ENCODE assay signal across 17 cellular contexts in the genomic region with DNA sequence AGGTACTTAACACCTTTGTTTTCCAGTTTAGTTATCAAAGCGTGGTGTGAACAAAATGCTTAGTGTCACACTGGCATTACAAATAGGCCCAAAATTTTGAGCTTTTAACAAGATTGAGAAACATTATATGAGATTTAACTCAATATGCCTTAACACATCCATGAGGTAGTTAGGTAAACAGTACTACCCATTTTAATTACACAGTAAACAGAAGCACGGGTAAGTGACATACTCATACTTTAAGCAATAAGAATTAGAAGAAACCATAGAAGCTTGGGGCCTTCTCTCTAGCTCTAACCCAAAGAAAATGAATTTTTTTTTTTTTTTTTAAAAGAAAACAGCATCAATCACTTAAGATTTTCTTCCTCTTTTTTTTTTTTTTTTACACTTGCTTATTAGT. TPM values are rescaled to one million over a fixed set of nuclear protein-coding genes. Genes with fewer than 3 reads are reported as not detected.
A peak's percentile ranks its signal among the peaks of the same experiment; 100 is the strongest.
DNase-seq lines count a peak whose midpoint lies in the region; ATAC-seq, FAIRE-seq and TF ChIP-seq lines count a peak whose summit lies in the region.
"Had no signal": no experiment of that assay in that cellular context is flagged by ENCODE, and none has a peak within 500 bp of the region (broad histone marks: within the 10 kb centered on the region; RNA-seq: fewer than 3 reads in every experiment).

No MANE protein-coding gene starts in this region.

- CTCF ChIA-PET in Caco-2 (lab: Charles Lee) (interaction anchor here (0.6 kb wide), 1 partner anchor 18 kb away, joined by 3 read pairs; no protein-coding TSS in a partner anchor), Panc1 (lab: Charles Lee) (interaction anchor here (0.8 kb wide), 1 partner anchor 10 kb away, joined by 10 read pairs; no protein-coding TSS in a partner anchor), HepG2 (lab: Yijun Ruan, JAX; ENCODE audit: low intra/inter-chr PET ratio, low total read pairs) (no interaction called here)
- CTCF ChIA-PET in activated CD4-positive, alpha-beta memory T cell treated with anti-CD3 and anti-CD28 coated beads for 36 hours (lab: Charles Lee) = interaction anchor here (0.6 to 1.4 kb wide), 3 partner anchors 9 to 244 kb away, joined by 3 read pairs; a partner anchor contains a TSS

- H3K4me1 ChIP-seq in Caco-2 (no peaks in the 10 kb centered on the region), Panc1 (ENCODE audit: control insufficient read depth, insufficient read depth, low read length) (no peaks in the 10 kb centered on the region; the same call in 1 of the 2 replicates), HepG2 (ENCODE audit: insufficient read depth, low read length) (0 out of 2 replicates have a peak, but pooled peaks cover 2% of the 10 kb centered on the region), MM.1S (ENCODE audit: low read length) (no peaks in the 10 kb centered on the region)
- H3K4me1 ChIP-seq: SJSA1 had no signal

- no peak overlapping the region for H3K4me3 ChIP-seq in Caco-2 (ENCODE audit: low read depth, low read length)
- H3K4me3 ChIP-seq in Panc1 (ENCODE audit: low read depth in 2 of 2, low read length in 2 of 2) = no peak overlapping the region
- no peak overlapping the region for H3K4me3 ChIP-seq in HepG2 (replicated peaks in 1 of 3; ENCODE audit: insufficient read depth in 1 of 3, low read depth in 2 of 3, low read length in 3 of 3)
- no peak overlapping the region for H3K4me3 ChIP-seq in MM.1S (ENCODE audit: low read length)
- H3K4me3 ChIP-seq: BLaER1 treated with 17β-estradiol and CSF1 and Interleukin-3, amounts not matched to agents 10 nM and 100 nM; SJSA1 had no signal

- BruUV-seq in Caco-2 (replicated peaks; lab: Mats Ljungman, UMichigan) = TSS peak; percentile 25
- TSS peak; percentile 10 for BruUV-seq in Panc1 (replicated peaks; lab: Mats Ljungman, UMichigan)
- TSS peak; percentile 5 for BruUV-seq in HepG2 (replicated peaks; lab: Mats Ljungman, UMichigan)

- TF ChIP-seq CTCF in Caco-2 (IDR thresholded peaks at IDR 0.05; ENCODE audit: insufficient read depth in 1 of 2, low read depth in 1 of 2, low read length in 1 of 2, severe bottlenecking in 1 of 2, unreplicated experiment in 1 of 2) (no peak), Panc1 (IDR thresholded peaks at IDR 0.05) (no peak), HepG2 (CRISPR knock-in tag; IDR thresholded peaks at IDR 0.05) (no peak), MM.1S (IDR thresholded peaks at IDR 0.05; ENCODE audit: low read length) (no peak)

- no peaks in the 10 kb centered on the region for H3K9me2 ChIP-seq in MM.1S (replicated peaks; ENCODE audit: insufficient read depth, low read length)

- no peaks in the 10 kb centered on the region for H3K27me3 ChIP-seq in Caco-2 (replicated peaks; ENCODE audit: control insufficient read depth, insufficient read depth, low read length)
- no peaks in the 10 kb centered on the region for H3K27me3 ChIP-seq in Panc1 (ENCODE audit: control insufficient read depth, insufficient read depth, low read length)
- no peaks in the 10 kb centered on the region for H3K27me3 ChIP-seq in HepG2 (ENCODE audit: control insufficient read depth in 1 of 2, insufficient read depth in 2 of 2, low read length in 2 of 2)
- H3K27me3 ChIP-seq in MM.1S (replicated peaks; ENCODE audit: insufficient read depth, low read length) = no peaks in the 10 kb centered on the region
- H3K27me3 ChIP-seq: BLaER1 treated with 17β-estradiol and CSF1 and Interleukin-3, amounts not matched to agents 10 nM and 100 nM; SJSA1 had no signal

- H3K79me2 ChIP-seq in HepG2 (ENCODE audit: insufficient read depth, low read length) = no peaks in the 10 kb centered on the region
- no peaks in the 10 kb centered on the region for H3K79me2 ChIP-seq in MM.1S (ENCODE audit: low read length)

- intact Hi-C loops in Caco-2 (cut with micrococcal nuclease; ENCODE audit: unreplicated experiment) (no loop called here), Panc1 (cut with micrococcal nuclease; ENCODE audit: unreplicated experiment) (no loop called here), HepG2 (cut with micrococcal nuclease; ENCODE audit: unreplicated experiment) (no loop called here)
- intact Hi-C loops in activated CD4-positive, alpha-beta memory T cell treated with anti-CD3 and anti-CD28 coated beads for 36 hours (cut with micrococcal nuclease) = no loop called here

- H3F3A ChIP-seq in MM.1S (ENCODE audit: insufficient read depth, low read length) = no peaks in the 10 kb centered on the region

- TF ChIP-seq EP300 in HepG2 (IDR thresholded peaks at IDR 0.05; ENCODE audit: low read depth in 2 of 2, low read length in 2 of 2) (no peak), HepG2 (CRISPR knock-in tag; IDR thresholded peaks at IDR 0.05; ENCODE audit: borderline replicate concordance) (no peak)

- H4K20me1 ChIP-seq in HepG2 (ENCODE audit: insufficient read depth, low read length) = no peaks in the 10 kb centered on the region
- H4K20me1 ChIP-seq in MM.1S (ENCODE audit: insufficient read depth, low read length) = no peaks in the 10 kb centered on the region

- H3K4me1 Mint-ChIP-seq in Caco-2 (ENCODE audit: low read depth, unreplicated experiment) = no peaks in the 10 kb centered on the region
- peaks cover 11% of the 10 kb centered on the region for H3K4me1 Mint-ChIP-seq in activated CD4-positive, alpha-beta memory T cell treated with anti-CD3 and anti-CD28 coated beads for 36 hours (ENCODE audit: low read depth)
- H3K4me1 Mint-ChIP-seq: CD4-positive, alpha-beta memory T cell had no signal

- DNase-seq in NCI-H82 (lab: John Stamatoyannopoulos, UW) (peak; percentile 11), NCI-H82 treated with DMSO at 0.1 percent for 48 hours (lab: John Stamatoyannopoulos, UW; ENCODE audit: unreplicated experiment) (no peak), Caco-2 (no peak), Panc1 (ENCODE audit: low read depth, low spot score) (no peak), HepG2 (ENCODE audit: low spot score) (no peak), GM12891 (ENCODE audit: insufficient read length, low spot score) (no peak), MM.1S (no peak)
- DNase-seq in activated CD4-positive, alpha-beta memory T cell treated with anti-CD3 and anti-CD28 coated beads for 36 hours = no peak
- DNase-seq: 8988T; CD4-positive, alpha-beta memory T cell; DMS153; GDM1; Karpas-422; NCI-H1694 treated with DMSO at 0.1 percent for 48 hours had no signal

- peak overlapping the region; percentile 4; the same call in 1 of the 2 replicates for H3K27ac ChIP-seq in Panc1 (ENCODE audit: low read length)
- no peak overlapping the region for H3K27ac ChIP-seq in HepG2 (ENCODE audit: extremely low read length, insufficient read depth, low read length)
- no peak overlapping the region for H3K27ac ChIP-seq in MM.1S (ENCODE audit: low read length)
- H3K27ac ChIP-seq: BLaER1 treated with 17β-estradiol and CSF1 and Interleukin-3, amounts not matched to agents 10 nM and 100 nM; SJSA1 had no signal

- H3K9ac ChIP-seq in HepG2 (ENCODE audit: insufficient read depth, low read depth, low read length) (no peak overlapping the region), MM.1S (ENCODE audit: low read length) (no peak overlapping the region)
- H3K9ac ChIP-seq: BLaER1 treated with 17β-estradiol and CSF1 and Interleukin-3, amounts not matched to agents 10 nM and 100 nM had no signal

- TF ChIP-seq RAD21 in HepG2 (CRISPR knock-in tag; IDR thresholded peaks at IDR 0.05) = no peak

- no peaks in the 10 kb centered on the region for H3K9me3 Mint-ChIP-seq in Caco-2 (ENCODE audit: unreplicated experiment)
- no peaks in the 10 kb centered on the region for H3K9me3 Mint-ChIP-seq in activated CD4-positive, alpha-beta memory T cell treated with anti-CD3 and anti-CD28 coated beads for 36 hours
- H3K9me3 Mint-ChIP-seq: CD4-positive, alpha-beta memory T cell had no signal

- H3K4me2 ChIP-seq in HepG2 (ENCODE audit: low read depth, low read length) (no peak overlapping the region), MM.1S (ENCODE audit: low read depth, low read length) (no peak overlapping the region)
- H3K4me2 ChIP-seq: BLaER1 treated with 17β-estradiol and CSF1 and Interleukin-3, amounts not matched to agents 10 nM and 100 nM had no signal

- H3K27me3 Mint-ChIP-seq in Caco-2 (ENCODE audit: insufficient read depth, unreplicated experiment) = no peaks in the 10 kb centered on the region
- no peaks in the 10 kb centered on the region for H3K27me3 Mint-ChIP-seq in activated CD4-positive, alpha-beta memory T cell treated with anti-CD3 and anti-CD28 coated beads for 36 hours
- H3K27me3 Mint-ChIP-seq: CD4-positive, alpha-beta memory T cell had no signal

- peak overlapping the region; percentile 27 for H3K27ac Mint-ChIP-seq in Caco-2 (ENCODE audit: unreplicated experiment)
- H3K27ac Mint-ChIP-seq in activated CD4-positive, alpha-beta memory T cell treated with anti-CD3 and anti-CD28 coated beads for 36 hours = no peak overlapping the region

- POLR2A ChIA-PET in Caco-2 (lab: Charles Lee) = interaction anchor here (0.6 kb wide), 1 partner anchor 396 kb away, joined by 3 read pairs; no protein-coding TSS in a partner anchor
- POLR2A ChIA-PET in Panc1 (lab: Charles Lee) = interaction anchor here (0.5 to 0.6 kb wide), 2 partner anchors 80 to 1358 kb away, joined by 4 to 11 read pairs; no protein-coding TSS in a partner anchor
- POLR2A ChIA-PET in HepG2 (lab: Yijun Ruan, JAX) = interaction anchor here (1.2 to 1.6 kb wide), 2 partner anchors 14 to 16 kb away, joined by 3 to 6 read pairs; a partner anchor contains a TSS
- POLR2A ChIA-PET in activated CD4-positive, alpha-beta memory T cell treated with anti-CD3 and anti-CD28 coated beads for 36 hours (lab: Charles Lee) = interaction anchor here (0.6 kb wide), 2 partner anchors 55 to 300 kb away, joined by 3 to 4 read pairs; no protein-coding TSS in a partner anchor

- H2AFZ ChIP-seq in HepG2 (ENCODE audit: low read length) (no peak overlapping the region), MM.1S (ENCODE audit: low read length) (no peak overlapping the region)

- H3K4me3 Mint-ChIP-seq in Caco-2 (ENCODE audit: unreplicated experiment) = no peak overlapping the region
- H3K4me3 Mint-ChIP-seq in activated CD4-positive, alpha-beta memory T cell treated with anti-CD3 and anti-CD28 coated beads for 36 hours = no peak overlapping the region
- H3K4me3 Mint-ChIP-seq: CD4-positive, alpha-beta memory T cell had no signal

- peaks cover 73% of the 10 kb centered on the region for H3K36me3 Mint-ChIP-seq in Caco-2 (ENCODE audit: insufficient read depth, unreplicated experiment)
- H3K36me3 Mint-ChIP-seq in activated CD4-positive, alpha-beta memory T cell treated with anti-CD3 and anti-CD28 coated beads for 36 hours = peaks cover 30% of the 10 kb centered on the region

- 81% methylated on average over 2 of the region's 2 CpGs for WGBS in HepG2 (ENCODE audit: low lambda C conversion rate)

- H3K36me3 ChIP-seq in Caco-2 (ENCODE audit: control insufficient read depth, insufficient read depth, low read length) (no peaks in the 10 kb centered on the region), Panc1 (ENCODE audit: control insufficient read depth, insufficient read depth, low read length) (peaks cover 60% of the 10 kb centered on the region), HepG2 (replicated peaks in 1 of 2; ENCODE audit: control insufficient read depth in 1 of 2, insufficient read depth in 2 of 2, low read length in 2 of 2) (peaks cover 5 to 24% of the 10 kb centered on the region in 2 experiments), MM.1S (replicated peaks; ENCODE audit: insufficient read depth, low read length) (peaks cover 10% of the 10 kb centered on the region)

- in situ Hi-C loops in Panc1 (cut with HindIII; ENCODE audit: low pct_unique_long_range_greater_than_20kb, low sequenced_read_pairs) = no loop called here
- in situ Hi-C loops in HepG2 (cut with HindIII; ENCODE audit: extremely low pct_ligation_motif_present, low pct_unique_long_range_greater_than_20kb) = no loop called here

- TF ChIP-seq POLR2A in HepG2 (IDR thresholded peaks at IDR 0.05; ENCODE audit: insufficient read depth in 1 of 2, low read depth in 2 of 2, low read length in 2 of 2) = no peak
- no peak for TF ChIP-seq POLR2A in GM12891 (IDR thresholded peaks at IDR 0.05; ENCODE audit: low read depth, low read length)

- H3K9me3 ChIP-seq in Caco-2 (no peaks in the 10 kb centered on the region), Panc1 (ENCODE audit: control insufficient read depth, insufficient read depth, low read depth, low read length) (no peaks in the 10 kb centered on the region), HepG2 (ENCODE audit: low read length) (no peaks in the 10 kb centered on the region), MM.1S (replicated peaks; ENCODE audit: insufficient read depth, low read length) (no peaks in the 10 kb centered on the region)
- H3K9me3 ChIP-seq: BLaER1 treated with 17β-estradiol and CSF1 and Interleukin-3, amounts not matched to agents 10 nM and 100 nM; SJSA1 had no signal

- FAIRE-seq in HepG2 (lab: Jason Lieb, UNC) = no peak
- FAIRE-seq in GM12891 (lab: Jason Lieb, UNC) = no peak

- ATAC-seq in Panc1 (no peak), HepG2 (no peak)
- ATAC-seq: Right ventricle myocardium inferior had no signal

RNA-seq across cellular contexts. Expression of a gene that starts 15.5 kb away (rescaled TPM):
- 46.2 and 47.2 TPM in 2 replicates for total RNA-seq in Caco-2 (2022)
- total RNA-seq in Panc1 (2021; ENCODE audit: unreplicated experiment) = 159 TPM
- 124 TPM for polyA plus RNA-seq in Panc1 (2012; ENCODE audit: insufficient read length)
- total RNA-seq in HepG2 (2016; rRNA removed; fragmentation: Illumina TruSeq; extraction: Trizol) = 41.0 and 42.6 TPM in 2 replicates
- 17.8 and 19.6 TPM in 2 replicates for total RNA-seq in HepG2 (2016; cell fraction: cytosol; rRNA removed; fragmentation: Illumina TruSeq; extraction: Trizol; ENCODE audit: low read depth)
- total RNA-seq in HepG2 (2016; cell fraction: insoluble cytoplasmic fraction; rRNA removed; fragmentation: Illumina TruSeq; extraction: Trizol) = 40.7 and 41.0 TPM in 2 replicates
- total RNA-seq in HepG2 (2016; cell fraction: membrane; rRNA removed; fragmentation: Illumina TruSeq; extraction: Trizol) = 46.7 and 48.5 TPM in 2 replicates
- 48.4 and 49.5 TPM in 2 replicates for total RNA-seq in HepG2 (2016; cell fraction: nucleus; rRNA removed; fragmentation: Illumina TruSeq; extraction: Trizol)
- polyA plus RNA-seq in HepG2 (2011; rRNA removed) = 30.5 and 33.8 TPM in 2 replicates
- 25.4 and 27.1 TPM in 2 replicates for polyA plus RNA-seq in HepG2 (2011; cell fraction: cytosol; rRNA removed)
- polyA plus RNA-seq in HepG2 (2011; cell fraction: nucleus; rRNA removed) = 24.3 and 25.8 TPM in 2 replicates
- 19.1 and 25.3 TPM in 2 replicates for polyA plus RNA-seq in HepG2 (2012)
- polyA plus RNA-seq in HepG2 (2016; cell fraction: cytosol; fragmentation: Illumina TruSeq; extraction: Trizol; ENCODE audit: low read depth) = 10.9 and 15.0 TPM in 2 replicates
- 61.4 and 62.2 TPM in 2 replicates for polyA plus RNA-seq in HepG2 (2016; cell fraction: insoluble cytoplasmic fraction; fragmentation: Illumina TruSeq; extraction: Trizol; ENCODE audit: low read depth)
- 29.1 and 33.4 TPM in 2 replicates for polyA plus RNA-seq in HepG2 (2016; cell fraction: membrane; fragmentation: Illumina TruSeq; extraction: Trizol; ENCODE audit: low read depth)
- 87.7 and 87.9 TPM in 2 replicates for polyA plus RNA-seq in HepG2 (2016; cell fraction: nucleus; fragmentation: Illumina TruSeq; extraction: Trizol; ENCODE audit: insufficient read depth, low read depth)
- 3.0 and 40.9 TPM in 2 replicates for polyA minus RNA-seq in HepG2 (2011; rRNA and poly(A)+ RNA removed; ENCODE audit: low replicate concordance)
- 43.4 and 48.0 TPM in 2 replicates for polyA minus RNA-seq in HepG2 (2011; cell fraction: cytosol; rRNA and poly(A)+ RNA removed)
- 53.5 and 53.8 TPM in 2 replicates for polyA minus RNA-seq in HepG2 (2011; cell fraction: nucleus; rRNA and poly(A)+ RNA removed)
- 10 to 100 TPM; 23.8 to 24.4 TPM for total RNA-seq in activated CD4-positive, alpha-beta memory T cell treated with anti-CD3 and anti-CD28 coated beads for 36 hours
- 0.99 TPM for polyA plus RNA-seq in GM12891 (2012; ENCODE audit: low read depth, missing spikeins)

RNA-seq across cellular contexts. Expression of a gene that starts 37.4 kb away (rescaled TPM):
- total RNA-seq in Caco-2 (2022) (696 and 711 TPM in 2 replicates), Panc1 (2021; ENCODE audit: unreplicated experiment) (620 TPM), HepG2 (2016; rRNA removed; fragmentation: Illumina TruSeq; extraction: Trizol) (309 and 454 TPM in 2 replicates)
- polyA plus RNA-seq in Panc1 (2012; ENCODE audit: insufficient read length) = 300 TPM
- 121 and 153 TPM in 2 replicates for total RNA-seq in HepG2 (2016; cell fraction: cytosol; rRNA removed; fragmentation: Illumina TruSeq; extraction: Trizol; ENCODE audit: low read depth)
- 331 and 431 TPM in 2 replicates for total RNA-seq in HepG2 (2016; cell fraction: insoluble cytoplasmic fraction; rRNA removed; fragmentation: Illumina TruSeq; extraction: Trizol)
- 376 and 465 TPM in 2 replicates for total RNA-seq in HepG2 (2016; cell fraction: membrane; rRNA removed; fragmentation: Illumina TruSeq; extraction: Trizol)
- total RNA-seq in HepG2 (2016; cell fraction: nucleus; rRNA removed; fragmentation: Illumina TruSeq; extraction: Trizol) = 177 and 205 TPM in 2 replicates
- 154 and 207 TPM in 2 replicates for polyA plus RNA-seq in HepG2 (2011; rRNA removed)
- 106 and 129 TPM in 2 replicates for polyA plus RNA-seq in HepG2 (2011; cell fraction: cytosol; rRNA removed)
- 58.1 and 82.0 TPM in 2 replicates for polyA plus RNA-seq in HepG2 (2011; cell fraction: nucleus; rRNA removed)
- polyA plus RNA-seq in HepG2 (2012) = 483 and 505 TPM in 2 replicates
- 301 and 332 TPM in 2 replicates for polyA plus RNA-seq in HepG2 (2016; cell fraction: cytosol; fragmentation: Illumina TruSeq; extraction: Trizol; ENCODE audit: low read depth)
- 675 and 683 TPM in 2 replicates for polyA plus RNA-seq in HepG2 (2016; cell fraction: insoluble cytoplasmic fraction; fragmentation: Illumina TruSeq; extraction: Trizol; ENCODE audit: low read depth)
- 622 and 757 TPM in 2 replicates for polyA plus RNA-seq in HepG2 (2016; cell fraction: membrane; fragmentation: Illumina TruSeq; extraction: Trizol; ENCODE audit: low read depth)
- polyA plus RNA-seq in HepG2 (2016; cell fraction: nucleus; fragmentation: Illumina TruSeq; extraction: Trizol; ENCODE audit: insufficient read depth, low read depth) = 341 and 359 TPM in 2 replicates
- 35.4 and 66.0 TPM in 2 replicates for polyA minus RNA-seq in HepG2 (2011; rRNA and poly(A)+ RNA removed; ENCODE audit: low replicate concordance)
- polyA minus RNA-seq in HepG2 (2011; cell fraction: cytosol; rRNA and poly(A)+ RNA removed) = 145 and 146 TPM in 2 replicates
- polyA minus RNA-seq in HepG2 (2011; cell fraction: nucleus; rRNA and poly(A)+ RNA removed) = 185 and 189 TPM in 2 replicates
- 100 to 1,000 TPM; 889 to 895 TPM for total RNA-seq in activated CD4-positive, alpha-beta memory T cell treated with anti-CD3 and anti-CD28 coated beads for 36 hours
- polyA plus RNA-seq in GM12891 (2012; ENCODE audit: low read depth, missing spikeins) = 723 TPM
